In genomic region chr20:37165031-37165430, GRCh38 we compare ENCODE assay signal across 10 cellular contexts. TPM values are rescaled to one million over a fixed set of nuclear protein-coding genes. Genes with fewer than 3 reads are reported as not detected.
"Had no signal": no experiment of that assay in that cellular context is flagged by ENCODE, and none has a peak within 500 bp of the region (broad histone marks: within the 10 kb centered on the region; RNA-seq: fewer than 3 reads in every experiment).

No MANE protein-coding gene starts in this region.

- H3K9me3 Mint-ChIP-seq: HFFc6 had no signal

- H3K27ac Mint-ChIP-seq: HFFc6 had no signal

- H3K4me3 ChIP-seq: GM23248, HAP-1 had no signal

- H2AFZ ChIP-seq: GM23248 had no signal

- FAIRE-seq: HTR-8/SVneo had no signal

- DNase-seq: GM23248, GOT3, H7, HFFc6, IMR-90, KBM-7 had no signal

- H3K36me3 ChIP-seq: HAP-1 had no signal

- H3K9me3 ChIP-seq: HAP-1 had no signal

- ATAC-seq: HCT116 had no signal

- H3K9ac ChIP-seq: GM23248 had no signal

- H3K27ac ChIP-seq: GM23248 had no signal

- H3K4me3 Mint-ChIP-seq: HFFc6 had no signal

- H3K4me1 ChIP-seq: HAP-1 had no signal

RNA-seq across cellular contexts. Expression of gene MROH8, which starts 14.3 kb away (rescaled TPM):
- total RNA-seq: HT-29 had no signal
